9 cellular contexts compared by ENCODE assay signal in genomic region chr2:21078296-21078695, GRCh38. TPM values are rescaled to one million over a fixed set of nuclear protein-coding genes. Genes with fewer than 3 reads are reported as not detected.
"Had no signal": no experiment of that assay in that cellular context is flagged by ENCODE, and none has a peak within 500 bp of the region (broad histone marks: within the 10 kb centered on the region; RNA-seq: fewer than 3 reads in every experiment).

No MANE protein-coding gene starts in this region.

- H3K4me3 ChIP-seq: GM12878 had no signal

- DNase-seq: GDM1, GF-D8 had no signal

- ATAC-seq: GM12878 had no signal

- FAIRE-seq: G401.6, GM12878, GM12891, GM12892, GM18507, GM19239 had no signal

RNA-seq across cellular contexts. Expression of gene APOB, which starts 34.4 kb away (rescaled TPM):
- total RNA-seq: G401 had no signal
- polyA plus RNA-seq: GM12878 had no signal

RNA-seq across cellular contexts. Expression of gene TDRD15, which starts 45.5 kb away (rescaled TPM):
- total RNA-seq: G401, GM12878 had no signal
- polyA plus RNA-seq: GM12878 had no signal
